ENCODE assay signal across 8 cellular contexts in the genomic region with DNA sequence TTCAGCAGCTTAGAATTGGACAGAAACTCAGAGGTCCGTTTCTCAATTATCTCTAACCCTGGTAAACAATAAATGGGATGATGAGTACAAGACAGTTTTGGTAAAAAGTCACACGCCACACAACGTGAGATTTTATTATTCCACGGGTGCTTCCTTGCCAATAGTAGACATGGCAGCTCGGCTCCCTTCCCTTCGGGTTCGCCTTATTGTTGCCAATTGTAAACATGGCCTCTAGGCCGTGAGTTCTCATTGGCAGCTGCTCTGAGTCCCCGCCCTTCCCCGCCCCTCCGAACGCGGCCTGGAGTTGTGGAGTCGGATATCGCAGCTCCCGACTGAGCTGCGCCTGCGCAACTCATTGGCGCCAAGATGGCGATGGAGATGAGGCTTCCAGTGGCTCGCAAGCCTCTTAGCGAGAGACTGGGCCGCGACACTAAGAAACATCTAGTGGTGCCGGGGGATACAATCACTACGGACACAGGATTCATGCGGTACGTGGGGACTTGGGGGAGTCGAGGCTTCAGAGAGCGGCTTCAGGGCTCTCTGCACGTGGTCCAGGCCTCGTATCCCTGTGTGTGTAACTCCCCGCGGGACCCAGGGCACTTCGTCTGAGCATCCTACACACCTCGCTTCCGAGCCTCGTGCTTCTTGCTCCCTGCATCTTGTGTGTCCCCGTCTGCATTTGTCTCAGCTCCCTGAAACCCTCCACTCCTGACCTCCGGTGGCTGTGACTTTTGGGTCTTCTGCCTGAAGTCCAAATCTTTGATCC. TPM values are rescaled to one million over a fixed set of nuclear protein-coding genes. Genes with fewer than 3 reads are reported as not detected.
DNase-seq lines count a peak whose midpoint lies in the region; ATAC-seq and TF ChIP-seq lines count a peak whose summit lies in the region.

A gene with protein sequence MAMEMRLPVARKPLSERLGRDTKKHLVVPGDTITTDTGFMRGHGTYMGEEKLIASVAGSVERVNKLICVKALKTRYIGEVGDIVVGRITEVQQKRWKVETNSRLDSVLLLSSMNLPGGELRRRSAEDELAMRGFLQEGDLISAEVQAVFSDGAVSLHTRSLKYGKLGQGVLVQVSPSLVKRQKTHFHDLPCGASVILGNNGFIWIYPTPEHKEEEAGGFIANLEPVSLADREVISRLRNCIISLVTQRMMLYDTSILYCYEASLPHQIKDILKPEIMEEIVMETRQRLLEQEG (plus strand): TSS at position 355 of the 766 bp plus-strand sequence. CDS start 12 bp downstream, at position 367.

- no peak within 1 kb of the TSS for H2BK15ac ChIP-seq in mesenchymal stem cell (ENCODE audit: low read depth, poor library complexity, severe bottlenecking)

- H3K36me3 ChIP-seq in Caco-2 (ENCODE audit: control insufficient read depth, insufficient read depth, low read length) (no peaks in the 10 kb centered on the region; the same call in 1 of the 2 replicates), mesenchymal stem cell (ENCODE audit: control insufficient read depth in 1 of 2, insufficient read depth in 2 of 2, low read depth in 1 of 2, low read length in 2 of 2) (peaks cover 14 to 33% of the 10 kb centered on the region in 2 experiments)

- under 1% methylated on average over 38 of the region's 40 CpGs for WGBS in mesenchymal stem cell

- no peak within 1 kb of the TSS for H4K91ac ChIP-seq in mesenchymal stem cell (ENCODE audit: low read length)

- peak within 1 kb of the TSS; percentile 60 for H2AFZ ChIP-seq in mesenchymal stem cell (ENCODE audit: low read depth, low read length)

- H3K4me3 ChIP-seq in Caco-2 (ENCODE audit: low read depth, low read length), result peak within 1 kb of the TSS; percentile 70
- peak within 1 kb of the TSS; percentile 62 to 91 for H3K4me3 ChIP-seq in mesenchymal stem cell (ENCODE audit: insufficient read depth in 1 of 2, low read depth in 1 of 2, low read length in 2 of 2)

- H3K27me3 Mint-ChIP-seq in Caco-2 (ENCODE audit: insufficient read depth, unreplicated experiment), result no peaks in the 10 kb centered on the region
- no peaks in the 10 kb centered on the region for H3K27me3 Mint-ChIP-seq in effector memory CD8-positive, alpha-beta T cell

- peaks cover 16% of the 10 kb centered on the region for H3K79me1 ChIP-seq in mesenchymal stem cell (replicated peaks; ENCODE audit: low read length, poor library complexity, severe bottlenecking)

- H3K9me3 ChIP-seq in Caco-2 (no peaks in the 10 kb centered on the region), mesenchymal stem cell (ENCODE audit: control insufficient read depth, low read length) (no peaks in the 10 kb centered on the region)

- peak within 1 kb of the TSS; percentile 20 to 33 for H3K4ac ChIP-seq in mesenchymal stem cell (ENCODE audit: low read depth in 1 of 2, low read length in 2 of 2)

- H2BK5ac ChIP-seq in mesenchymal stem cell (ENCODE audit: low read depth, low read length, poor library complexity, severe bottlenecking), result no peak within 1 kb of the TSS

- H3K4me1 Mint-ChIP-seq in Caco-2 (ENCODE audit: low read depth, unreplicated experiment), result peaks cover 16% of the 10 kb centered on the region
- H3K4me1 Mint-ChIP-seq in effector memory CD8-positive, alpha-beta T cell (ENCODE audit: low read depth in 2 of 2), result peaks cover 28 to 36% of the 10 kb centered on the region in 2 donors

- peak within 1 kb of the TSS in 1 of 2 experiments; percentile 0 for H2BK12ac ChIP-seq in mesenchymal stem cell (ENCODE audit: low read length in 2 of 2)

- TF ChIP-seq CTCF in Caco-2 (IDR thresholded peaks at IDR 0.05; ENCODE audit: insufficient read depth in 1 of 2, low read depth in 1 of 2, low read length in 1 of 2, severe bottlenecking in 1 of 2, unreplicated experiment in 1 of 2), result no peak

- H3K4me1 ChIP-seq in Caco-2, result peaks cover 10% of the 10 kb centered on the region
- H3K4me1 ChIP-seq in mesenchymal stem cell (ENCODE audit: control insufficient read depth, insufficient read depth, low read depth, low read length), result peaks cover 10% of the 10 kb centered on the region

- H3K4me3 Mint-ChIP-seq in Caco-2 (ENCODE audit: unreplicated experiment), result peak within 1 kb of the TSS; percentile 95
- peak within 1 kb of the TSS; percentile 94 to 96 for H3K4me3 Mint-ChIP-seq in effector memory CD8-positive, alpha-beta T cell

- peak; percentile 98 for ATAC-seq in GM21381 (IDR thresholded peaks at IDR 0.05; ENCODE audit: unreplicated experiment)
- ATAC-seq in effector memory CD8-positive, alpha-beta T cell (replicated peaks), result peak; percentile 99

- H3K27me3 ChIP-seq in Caco-2 (replicated peaks; ENCODE audit: control insufficient read depth, insufficient read depth, low read length) (no peaks in the 10 kb centered on the region), mesenchymal stem cell (ENCODE audit: control insufficient read depth in 1 of 2, insufficient read depth in 1 of 2, low read length in 2 of 2) (no peaks in the 10 kb centered on the region)

- H2AK5ac ChIP-seq in mesenchymal stem cell (ENCODE audit: low read length, severe bottlenecking), result no peak within 1 kb of the TSS

- no peaks in the 10 kb centered on the region for H3K9me3 Mint-ChIP-seq in Caco-2 (ENCODE audit: unreplicated experiment)
- no peaks in the 10 kb centered on the region for H3K9me3 Mint-ChIP-seq in effector memory CD8-positive, alpha-beta T cell

- no TSS peak for BruUV-seq in Caco-2 (replicated peaks; lab: Mats Ljungman, UMichigan)

- peak within 1 kb of the TSS; percentile 92 for H3K9ac ChIP-seq in mesenchymal stem cell (ENCODE audit: low read length)

- peak within 1 kb of the TSS; percentile 92 for H3K27ac Mint-ChIP-seq in Caco-2 (ENCODE audit: unreplicated experiment)
- H3K27ac Mint-ChIP-seq in effector memory CD8-positive, alpha-beta T cell, result peak within 1 kb of the TSS; percentile 88 to 97

- H3K23ac ChIP-seq in mesenchymal stem cell (ENCODE audit: low read length in 2 of 2), result no peak within 1 kb of the TSS

- peak within 1 kb of the TSS; percentile 91 for H3K4me2 ChIP-seq in mesenchymal stem cell (ENCODE audit: low read length, poor library complexity, severe bottlenecking)

- POLR2A ChIA-PET in Caco-2 (lab: Charles Lee), result interaction anchor here (0.5 to 2.2 kb wide), 6 partner anchors 10 to 151 kb away, joined by 3 to 9 read pairs (median 3); a partner anchor contains a TSS

- H4K8ac ChIP-seq in mesenchymal stem cell (ENCODE audit: low read length), result peak within 1 kb of the TSS; percentile 96

- peak within 1 kb of the TSS; percentile 25 to 52 for H3K18ac ChIP-seq in mesenchymal stem cell (ENCODE audit: low read depth in 1 of 2, low read length in 2 of 2)

- intact Hi-C loops in Caco-2 (cut with micrococcal nuclease; ENCODE audit: unreplicated experiment), result loop anchor here (2.0 kb wide), 1 partner anchor 19 kb away; no protein-coding TSS in a partner anchor

- H2BK120ac ChIP-seq in mesenchymal stem cell (ENCODE audit: low read depth, low read length), result no peak within 1 kb of the TSS

- CTCF ChIA-PET in Caco-2 (lab: Charles Lee), result interaction anchor here (0.5 to 2.1 kb wide), 4 partner anchors 9 to 267 kb away, joined by 3 to 13 read pairs (median 10); no protein-coding TSS in a partner anchor

- no peak within 1 kb of the TSS for H3K27ac ChIP-seq in mesenchymal stem cell (ENCODE audit: low read length, poor library complexity, severe bottlenecking)

- peak within 1 kb of the TSS in 1 of 2 experiments; percentile 19 for H3K14ac ChIP-seq in mesenchymal stem cell (ENCODE audit: low read length in 2 of 2)

- peak; percentile 91 to 99 for DNase-seq in Caco-2
- peak in 75 of 76 experiments; percentile 48 to 98 (median 95) for DNase-seq in HUDEP-2 (lab: John Stamatoyannopoulos, UW; ENCODE audit: unreplicated experiment in 76 of 76)
- DNase-seq in NOMO-1 treated with dmso at 0.1 percent for 144 hours (lab: John Stamatoyannopoulos, UW; ENCODE audit: unreplicated experiment), result peak; percentile 95
- DNase-seq in activated CD8-positive, alpha-beta memory T cell treated with anti-CD3 and anti-CD28 coated beads for 48 hours (ENCODE audit: low read depth in 2 of 3, low spot score in 2 of 3), result peak; percentile 79 to 89 (median 88)
- peak; percentile 83 to 86 (median 85) for DNase-seq in effector memory CD8-positive, alpha-beta T cell
- DNase-seq in mesenchymal stem cell, result peak; percentile 98
- peak; percentile 97 for DNase-seq in stimulated activated CD8-positive, alpha-beta memory T cell treated with anti-CD3 and anti-CD28 coated beads, Interleukin-12 subunit alpha, Interleukin-12 subunit beta, amount 100 ng/mL, for 24 hours (ENCODE audit: extremely low read depth)

- H3K36me3 Mint-ChIP-seq in Caco-2 (ENCODE audit: insufficient read depth, unreplicated experiment), result peaks cover 55% of the 10 kb centered on the region
- peaks cover 29% of the 10 kb centered on the region for H3K36me3 Mint-ChIP-seq in effector memory CD8-positive, alpha-beta T cell (ENCODE audit: insufficient read depth)

RNA-seq across cellular contexts. Expression of the gene that starts here (rescaled TPM):
- 59.1 and 68.4 TPM in 2 replicates for total RNA-seq in Caco-2 (2022)
- 6.9 TPM for polyA plus RNA-seq in mesenchymal stem cell (2013, experiment 1 of 2)
- polyA plus RNA-seq in mesenchymal stem cell (2013, experiment 2 of 2), result 6.9 TPM
